In the genomic region with DNA sequence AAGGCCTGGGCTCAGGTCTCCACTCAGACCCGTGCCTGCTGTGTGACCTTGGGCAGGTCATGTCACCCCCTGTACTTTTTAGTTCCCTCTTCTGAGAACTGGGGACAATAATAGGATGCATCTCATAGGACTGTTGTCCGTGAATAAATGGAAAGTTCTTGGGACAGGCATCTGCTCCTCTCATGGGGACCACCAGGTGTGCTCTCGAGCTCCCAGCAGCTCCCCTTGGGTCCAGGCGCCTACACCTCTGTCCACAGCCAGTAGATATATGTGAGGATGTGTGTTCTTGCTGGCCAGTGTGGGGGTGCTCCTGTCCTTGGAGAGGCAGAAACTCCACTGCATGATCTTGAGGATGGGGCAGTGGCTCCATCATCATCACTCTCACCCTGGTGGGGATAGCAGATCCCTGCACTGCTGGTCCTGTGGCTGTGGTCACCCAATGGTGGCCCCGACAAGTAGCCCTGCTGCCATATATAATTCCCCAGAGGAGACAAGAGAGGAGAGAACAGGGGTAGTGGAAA, we compare ENCODE assay signal across 15 cellular contexts.
DNase-seq lines count a peak whose midpoint lies in the region; ATAC-seq and TF ChIP-seq lines count a peak whose summit lies in the region.
"Had no signal": no experiment of that assay in that cellular context is flagged by ENCODE, and none has a peak within 500 bp of the region (broad histone marks: within the 10 kb centered on the region; RNA-seq: fewer than 3 reads in every experiment).

No MANE protein-coding gene starts in this region.

- no peaks in the 10 kb centered on the region for H3K36me3 ChIP-seq in fibroblast of lung (ENCODE audit: control insufficient read depth, insufficient read depth, low read length)

- no peak overlapping the region for H3K4me2 ChIP-seq in fibroblast of lung (ENCODE audit: extremely low read depth, insufficient read depth, low read length)

- H3K36me3 Mint-ChIP-seq in activated T-helper 17 cell treated with anti-CD3 and anti-CD28 coated beads, Interleukin-2, amount 50 U/mL, for 72 hours (ENCODE audit: low read depth) = no peaks in the 10 kb centered on the region

- H3K4me1 ChIP-seq in fibroblast of lung (ENCODE audit: control insufficient read depth, extremely low read depth, insufficient read depth, low read length) = no peaks in the 10 kb centered on the region
- H3K4me1 ChIP-seq: parathyroid adenoma had no signal

- H3K9me3 ChIP-seq in fibroblast of lung (ENCODE audit: control insufficient read depth, insufficient read depth, low read depth, low read length) = no peaks in the 10 kb centered on the region

- TF ChIP-seq CTCF in 22Rv1 (IDR thresholded peaks at IDR 0.05) (0 out of 2 replicates have a peak, but pooled peaks have one; percentile 8), GM12864 (IDR thresholded peaks at IDR 0.05; ENCODE audit: low read depth, low read length, missing control alignments) (peak; percentile 37), fibroblast of lung (conservative IDR thresholded peaks at IDR 0.05 in 1 of 2, IDR thresholded peaks at IDR 0.05 in 1 of 2; ENCODE audit: low read depth in 1 of 2, low read length in 2 of 2) (peak; percentile 7 to 22)

- H3K27me3 Mint-ChIP-seq in activated T-helper 17 cell treated with anti-CD3 and anti-CD28 coated beads, Interleukin-2, amount 50 U/mL, for 72 hours = peaks cover 11% of the 10 kb centered on the region

- no peaks in the 10 kb centered on the region for H3K9me3 Mint-ChIP-seq in activated T-helper 17 cell treated with anti-CD3 and anti-CD28 coated beads, Interleukin-2, amount 50 U/mL, for 72 hours

- no peaks in the 10 kb centered on the region for H4K20me1 ChIP-seq in fibroblast of lung (ENCODE audit: control insufficient read depth, extremely low read depth, insufficient read depth, low read length)

- H3K27me3 ChIP-seq in fibroblast of lung (ENCODE audit: control insufficient read depth, insufficient read depth, low read length) = peaks cover 2% of the 10 kb centered on the region

- no peak overlapping the region for H3K4me3 Mint-ChIP-seq in activated T-helper 17 cell treated with anti-CD3 and anti-CD28 coated beads, Interleukin-2, amount 50 U/mL, for 72 hours

- H2AFZ ChIP-seq in fibroblast of lung (ENCODE audit: low read length) = no peak overlapping the region
- H2AFZ ChIP-seq: parathyroid adenoma had no signal

- no peak overlapping the region for H3K4me3 ChIP-seq in GM12864 (ENCODE audit: low read depth, low read length)
- H3K4me3 ChIP-seq in fibroblast of lung (replicated peaks in 1 of 4; ENCODE audit: control extremely low read depth in 1 of 4, insufficient read depth in 1 of 4, low read depth in 3 of 4, low read length in 4 of 4) = no peak overlapping the region

- H3K79me2 ChIP-seq in fibroblast of lung (ENCODE audit: control insufficient read depth, insufficient read depth, low read length) = no peaks in the 10 kb centered on the region
- H3K79me2 ChIP-seq: parathyroid adenoma had no signal

- H3K27ac ChIP-seq in 22Rv1 (no peak overlapping the region), fibroblast of lung (ENCODE audit: insufficient read depth, low read length) (no peak overlapping the region)
- H3K27ac ChIP-seq: epithelial cell of prostate, parathyroid adenoma had no signal

- H3K27ac Mint-ChIP-seq in activated T-helper 17 cell treated with anti-CD3 and anti-CD28 coated beads, Interleukin-2, amount 50 U/mL, for 72 hours = no peak overlapping the region

- no peaks in the 10 kb centered on the region for H3K4me1 Mint-ChIP-seq in activated T-helper 17 cell treated with anti-CD3 and anti-CD28 coated beads, Interleukin-2, amount 50 U/mL, for 72 hours

- no peak for ATAC-seq in HG02678 (IDR thresholded peaks at IDR 0.05; ENCODE audit: unreplicated experiment)
- no peak for ATAC-seq in activated T-helper 17 cell treated with anti-CD3 and anti-CD28 coated beads, Interleukin-2, amount 50 U/mL, for 72 hours (replicated peaks)

- no peak overlapping the region for H3K9ac ChIP-seq in fibroblast of lung (ENCODE audit: insufficient read depth, low read length)
- H3K9ac ChIP-seq: parathyroid adenoma had no signal

- DNase-seq in GM12864 (ENCODE audit: low read depth) (no peak), OCI-M1 (lab: John Stamatoyannopoulos, UW) (peak; percentile 4), fibroblast of lung (ENCODE audit: low read depth in 2 of 2) (no peak), activated gamma-delta T cell treated with Interleukin-2 at 50 U/mL for 16 hours (no peak), anterior cingulate cortex (lab: John Stamatoyannopoulos, UW) (no peak)
- DNase-seq: activated CD4-positive, alpha-beta T cell treated with anti-CD3 and anti-CD28 coated beads, Interleukin-2, amount 50 U/mL, for 1 hour; activated effector memory CD4-positive, alpha-beta T cell treated with Interleukin-2 at 50 U/mL for 16 hours; AML-193; MM.1S; T-helper 2 cell had no signal
